Comparison of ENCODE assay signal across 9 cellular contexts in the genomic region with DNA sequence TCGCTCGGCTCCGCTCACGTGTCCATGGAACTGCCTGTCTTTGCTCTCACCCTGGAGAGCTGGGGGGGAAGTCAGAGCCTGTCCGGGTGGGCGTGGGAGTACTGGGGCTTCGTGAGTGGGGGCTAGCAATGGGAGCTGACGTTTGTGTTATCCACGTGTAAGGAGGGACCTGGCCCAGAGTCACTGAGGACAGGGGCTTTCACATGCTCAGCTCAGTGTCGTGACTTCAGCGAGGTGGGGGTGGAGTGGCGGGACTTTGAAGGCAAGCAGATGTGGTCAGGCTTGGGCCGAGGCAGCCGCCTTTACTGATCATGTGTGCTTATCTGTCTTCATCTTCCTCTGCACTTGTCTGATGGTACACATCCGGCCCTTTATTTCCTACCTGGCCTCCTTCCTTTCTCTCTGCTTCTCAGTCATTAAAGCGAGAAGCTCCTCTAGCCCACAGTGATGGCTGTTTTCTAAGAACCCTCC.
A peak's percentile ranks its signal among the peaks of the same experiment; 100 is the strongest.
DNase-seq lines count a peak whose midpoint lies in the region; ATAC-seq and TF ChIP-seq lines count a peak whose summit lies in the region.
"Had no signal": no experiment of that assay in that cellular context is flagged by ENCODE, and none has a peak within 500 bp of the region (broad histone marks: within the 10 kb centered on the region; RNA-seq: fewer than 3 reads in every experiment).

No MANE protein-coding gene starts in this region.

- intact Hi-C loops in heart left ventricle (cut with DNase I) (loop anchor here in 9 of 10 donors (2.0 to 5.0 kb wide), 8 partner anchors 14 to 146 kb away; a partner anchor contains a TSS), cardiac septum (cut with DNase I) (loop anchor here (5.0 kb wide), 1 partner anchor 74 kb away; no protein-coding TSS in a partner anchor), spleen (cut with DNase I; ENCODE audit: low total_unique reads) (loop anchor here (10.0 kb wide), 1 partner anchor 148 kb away; no protein-coding TSS in a partner anchor), vagina (cut with DNase I) (no loop called here)

- H3K9ac ChIP-seq in Karpas-422 (ENCODE audit: low read length) = no peak overlapping the region

- no peaks in the 10 kb centered on the region for H3K79me2 ChIP-seq in Karpas-422 (ENCODE audit: low read length)

- H3K9me3 ChIP-seq in heart left ventricle (no peaks in the 10 kb centered on the region), spleen (no peaks in the 10 kb centered on the region), vagina (no peaks in the 10 kb centered on the region), Karpas-422 (ENCODE audit: low read length) (no peaks in the 10 kb centered on the region)

- no peak overlapping the region for H2AFZ ChIP-seq in Karpas-422 (ENCODE audit: low read length)

- H3K9me2 ChIP-seq in Karpas-422 (replicated peaks; ENCODE audit: insufficient read depth, low read length) = no peaks in the 10 kb centered on the region

- DNase-seq in heart left ventricle (peak in 1 of 5 donors; percentile 66), cardiac septum (ENCODE audit: low spot score) (no peak), spleen (peak; percentile 89), vagina (ENCODE audit: extremely low spot score in 2 of 2) (peak in 1 of 2 donors; percentile 93), A172 (ENCODE audit: low spot score) (no peak), NCI-H345 (lab: John Stamatoyannopoulos, UW) (no peak), Karpas-422 (no peak)
- peak; percentile 76 for DNase-seq in central memory CD4-positive, alpha-beta T cell
- DNase-seq: H7 had no signal

- peaks cover 0 to 23% (median 13%) of the 10 kb centered on the region in 9 donors for H3K36me3 ChIP-seq in heart left ventricle
- peaks cover 0 to 17% (median 3%) of the 10 kb centered on the region in 6 donors for H3K36me3 ChIP-seq in spleen
- peaks cover 0 to 25% of the 10 kb centered on the region in 2 donors for H3K36me3 ChIP-seq in vagina
- no peaks in the 10 kb centered on the region for H3K36me3 ChIP-seq in Karpas-422 (ENCODE audit: insufficient read depth, low read length)

- H3K4me2 ChIP-seq in Karpas-422 (ENCODE audit: low read depth, low read length, poor library complexity, severe bottlenecking) = no peak overlapping the region

- WGBS in heart left ventricle, 4 donors = 44 to 61% (median 53%) methylated on average over 12 to 16 of the region's 16 CpGs
- WGBS in spleen, 5 donors = 37 to 58% (median 49%) methylated on average over 16 of the region's 16 CpGs

- H3K27ac ChIP-seq in heart left ventricle = peak overlapping the region in 11 of 12 donors; percentile 31 to 100 (median 94)
- peak overlapping the region; percentile 20 to 90 (median 63) for H3K27ac ChIP-seq in spleen
- H3K27ac ChIP-seq in vagina = peak overlapping the region; percentile 95
- H3K27ac ChIP-seq in Karpas-422 (ENCODE audit: low read length) = no peak overlapping the region

- no peak for ATAC-seq in heart left ventricle

- H4K20me1 ChIP-seq in Karpas-422 (ENCODE audit: insufficient read depth, low read depth, low read length) = no peaks in the 10 kb centered on the region

- H3K27me3 ChIP-seq in heart left ventricle (no peaks in the 10 kb centered on the region), spleen (replicated peaks in 1 of 7) (no peaks in the 10 kb centered on the region), vagina (no peaks in the 10 kb centered on the region), Karpas-422 (ENCODE audit: low read length) (no peaks in the 10 kb centered on the region)

- H3K4me3 ChIP-seq in heart left ventricle (no peak overlapping the region), spleen (no peak overlapping the region), vagina (no peak overlapping the region), Karpas-422 (ENCODE audit: low read length) (no peak overlapping the region)

- TF ChIP-seq CTCF in heart left ventricle (IDR thresholded peaks at IDR 0.05) (no peak), spleen (IDR thresholded peaks at IDR 0.05 in 8 of 11, conservative IDR thresholded peaks at IDR 0.05 in 3 of 11) (no peak), vagina (IDR thresholded peaks at IDR 0.05) (no peak)

- H3K4me1 ChIP-seq in heart left ventricle (peaks cover 23 to 87% (median 57%) of the 10 kb centered on the region in 12 donors), spleen (peaks cover 21 to 100% (median 80%) of the 10 kb centered on the region in 6 donors), vagina (peaks cover 59% of the 10 kb centered on the region), Karpas-422 (ENCODE audit: low read length) (no peaks in the 10 kb centered on the region)

- no peak for TF ChIP-seq POLR2A in heart left ventricle (IDR thresholded peaks at IDR 0.05)
- no peak for TF ChIP-seq POLR2A in spleen (IDR thresholded peaks at IDR 0.05)
- no peak for TF ChIP-seq POLR2A in vagina (IDR thresholded peaks at IDR 0.05)

Comparison
In these comparisons a context has a peak if more than half of its experiments do, and no peak if none do; other contexts are left out.
1. DNase-seq: peak in central memory CD4-positive, alpha-beta T cell (single experiment) and spleen (single experiment); none in cardiac septum (single experiment), A172 (single experiment), NCI-H345 (single experiment) and Karpas-422 (single experiment).